ENCODE assay signal across 9 cellular contexts in genomic region chr15:41892621-41893421, GRCh38. TPM values are rescaled to one million over a fixed set of nuclear protein-coding genes. Genes with fewer than 3 reads are reported as not detected.
A peak's percentile ranks its signal among the peaks of the same experiment; 100 is the strongest.
DNase-seq lines count a peak whose midpoint lies in the region; ATAC-seq and TF ChIP-seq lines count a peak whose summit lies in the region.
"Had no signal": no experiment of that assay in that cellular context is flagged by ENCODE, and none has a peak within 500 bp of the region (broad histone marks: within the 10 kb centered on the region; RNA-seq: fewer than 3 reads in every experiment).

No MANE protein-coding gene starts in this region.

- H3K4me3 ChIP-seq in BE2C (ENCODE audit: low read depth, low read length) (no peak overlapping the region), LNCaP clone FGC (ENCODE audit: low read depth, low read length) (no peak overlapping the region), right lobe of liver (no peak overlapping the region), vagina (no peak overlapping the region)

- WGBS in right lobe of liver (ENCODE audit: insufficient coverage, low coverage, low lambda C conversion rate, missing lambda C conversion rate), result no CpG with 5 or more reads among the region's 22 CpGs

- peak overlapping the region; percentile 51 for H3K4me3 Mint-ChIP-seq in activated naive CD4-positive, alpha-beta T cell treated with anti-CD3 and anti-CD28 coated beads, Interleukin-2, amount 10 ng/mL, durations not matched to agents 7 days and 5 days

- no peaks in the 10 kb centered on the region for H3K36me3 ChIP-seq in BE2C
- no peaks in the 10 kb centered on the region for H3K36me3 ChIP-seq in right lobe of liver
- H3K36me3 ChIP-seq in vagina, result no peaks in the 10 kb centered on the region
- H3K36me3 ChIP-seq: neutrophil had no signal

- H3K9me3 ChIP-seq in BE2C (no peaks in the 10 kb centered on the region), right lobe of liver (no peaks in the 10 kb centered on the region), vagina (no peaks in the 10 kb centered on the region)
- H3K9me3 ChIP-seq: neutrophil had no signal

- no peaks in the 10 kb centered on the region for H3K9me3 Mint-ChIP-seq in activated naive CD4-positive, alpha-beta T cell treated with anti-CD3 and anti-CD28 coated beads, Interleukin-2, amount 10 ng/mL, durations not matched to agents 7 days and 5 days

- H3K27me3 ChIP-seq in BE2C, result no peaks in the 10 kb centered on the region
- no peaks in the 10 kb centered on the region for H3K27me3 ChIP-seq in right lobe of liver
- no peaks in the 10 kb centered on the region for H3K27me3 ChIP-seq in vagina

- H3K27ac Mint-ChIP-seq in activated naive CD4-positive, alpha-beta T cell treated with anti-CD3 and anti-CD28 coated beads, Interleukin-2, amount 10 ng/mL, durations not matched to agents 7 days and 5 days, result peak overlapping the region; percentile 73

- H3K36me3 Mint-ChIP-seq in activated naive CD4-positive, alpha-beta T cell treated with anti-CD3 and anti-CD28 coated beads, Interleukin-2, amount 10 ng/mL, durations not matched to agents 7 days and 5 days, result peaks cover 9% of the 10 kb centered on the region

- peak overlapping the region in 2 of 3 donors; percentile 40 for H3K27ac ChIP-seq in right lobe of liver
- H3K27ac ChIP-seq in vagina, result no peak overlapping the region
- H3K27ac ChIP-seq: neutrophil had no signal

- CTCF ChIA-PET in activated naive CD4-positive, alpha-beta T cell treated with anti-CD3 and anti-CD28 coated beads, Interleukin-2, amount 10 ng/mL, durations not matched to agents 7 days and 5 days (lab: Charles Lee), result interaction anchor here (0.6 to 0.9 kb wide), 3 partner anchors 12 to 1048 kb away, joined by 3 to 7 read pairs (median 5); no protein-coding TSS in a partner anchor

- ATAC-seq in right lobe of liver, result peak; percentile 91 to 96 (median 94)
- ATAC-seq in HG03378 (IDR thresholded peaks at IDR 0.05; ENCODE audit: unreplicated experiment), result no peak

- H3K27me3 Mint-ChIP-seq in activated naive CD4-positive, alpha-beta T cell treated with anti-CD3 and anti-CD28 coated beads, Interleukin-2, amount 10 ng/mL, durations not matched to agents 7 days and 5 days, result no peaks in the 10 kb centered on the region

- peaks cover 51% of the 10 kb centered on the region for H3K4me1 ChIP-seq in BE2C
- H3K4me1 ChIP-seq in right lobe of liver, result peaks cover 0 to 23% (median 2%) of the 10 kb centered on the region in 4 donors
- H3K4me1 ChIP-seq in vagina, result peaks cover 22% of the 10 kb centered on the region

- DNase-seq in BE2C (peak; percentile 45), LNCaP clone FGC (ENCODE audit: low read depth) (peak; percentile 47), right lobe of liver (peak; percentile 88 to 96 (median 95)), hippocampal formation (lab: John Stamatoyannopoulos, UW) (no peak), vagina (ENCODE audit: extremely low spot score in 2 of 2) (no peak)
- DNase-seq in activated naive CD4-positive, alpha-beta T cell treated with anti-CD3 and anti-CD28 coated beads, Interleukin-2, amount 10 ng/mL, durations not matched to agents 7 days and 5 days, result no peak
- DNase-seq in NK-92 treated with Interleukin-12 subunit alpha and Interleukin-12 subunit beta, amount 100 ng/mL, for 24 hours (lab: John Stamatoyannopoulos, UW), result no peak

- peaks cover 73% of the 10 kb centered on the region for H3K4me1 Mint-ChIP-seq in activated naive CD4-positive, alpha-beta T cell treated with anti-CD3 and anti-CD28 coated beads, Interleukin-2, amount 10 ng/mL, durations not matched to agents 7 days and 5 days

- TF ChIP-seq POLR2A in right lobe of liver (IDR thresholded peaks at IDR 0.05), result no peak
- no peak for TF ChIP-seq POLR2A in vagina (IDR thresholded peaks at IDR 0.05)

- TF ChIP-seq CTCF in BE2C (IDR thresholded peaks at IDR 0.05; ENCODE audit: low read depth, low read length), result no peak
- TF ChIP-seq CTCF in LNCaP clone FGC (IDR thresholded peaks at IDR 0.05; ENCODE audit: control insufficient read depth, extremely low read depth, insufficient read depth), result no peak
- no peak for TF ChIP-seq CTCF in right lobe of liver (IDR thresholded peaks at IDR 0.05)
- no peak for TF ChIP-seq CTCF in vagina (IDR thresholded peaks at IDR 0.05)

- intact Hi-C loops in right lobe of liver (cut with DNase I), result no loop called here
- intact Hi-C loops in vagina (cut with DNase I), result no loop called here

RNA-seq across cellular contexts. Expression of gene SPTBN5, which starts 1.0 kb away (rescaled TPM):
- polyA plus RNA-seq in BE2C (2012; ENCODE audit: insufficient read depth, insufficient read length, low read depth), result 1.7 TPM
- total RNA-seq in right lobe of liver (1 to 10 TPM in 2 of 6 experiments, under 1 TPM in 4; 0.06 to 3.2 (median 0.81) TPM), vagina (0.49 TPM)

RNA-seq across cellular contexts. Expression of gene PLA2G4B, which starts 54.2 kb away (rescaled TPM):
- 2.7 TPM for polyA plus RNA-seq in BE2C (2012; ENCODE audit: insufficient read depth, insufficient read length, low read depth)
- total RNA-seq in right lobe of liver (1 to 10 TPM in 5 of 6 experiments, under 1 TPM in 1; 0.31 to 7.3 (median 4.7) TPM), vagina (34.1 TPM)

Comparison
In these comparisons a context has a peak if more than half of its experiments do, and no peak if none do; other contexts are left out.
1. DNase-seq: peak in BE2C (single experiment), LNCaP clone FGC (single experiment) and right lobe of liver (3 of 3); none in activated naive CD4-positive, alpha-beta T cell treated with anti-CD3 and anti-CD28 coated beads, Interleukin-2, amount 10 ng/mL, durations not matched to agents 7 days and 5 days (single experiment), hippocampal formation (0 of 2), NK-92 treated with Interleukin-12 subunit alpha and Interleukin-12 subunit beta, amount 100 ng/mL, for 24 hours (single experiment) and vagina (0 of 2).